ENCODE assay signal across 25 cellular contexts in the genomic region with DNA sequence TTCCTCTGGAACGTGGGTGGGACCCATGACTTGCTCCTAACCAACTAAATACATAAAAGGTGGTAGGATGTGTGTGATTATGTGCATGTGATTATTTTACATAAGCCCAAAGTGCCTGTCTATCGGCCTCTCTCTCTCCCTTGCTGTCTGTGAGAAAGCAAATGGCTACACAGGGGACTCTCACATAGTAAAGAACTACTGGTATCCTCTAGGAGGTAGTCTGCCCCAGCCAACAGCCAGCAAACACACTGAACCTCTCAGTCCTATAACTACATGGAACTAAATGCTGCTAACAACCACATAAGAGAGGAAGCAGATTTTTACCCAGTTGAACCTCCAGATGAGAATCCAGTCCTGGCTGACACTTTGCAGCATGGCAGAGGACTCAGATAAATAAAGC.
"Had no signal": no experiment of that assay in that cellular context is flagged by ENCODE, and none has a peak within 500 bp of the region (broad histone marks: within the 10 kb centered on the region; RNA-seq: fewer than 3 reads in every experiment).

No MANE protein-coding gene starts in this region.

- H3K27ac Mint-ChIP-seq: activated CD4-positive, alpha-beta memory T cell treated with anti-CD3 and anti-CD28 coated beads for 36 hours; activated CD4-positive, alpha-beta T cell treated with anti-CD3 and anti-CD28 coated beads, Interleukin-2, amount 10 ng/mL, durations not matched to agents 24 days and 14 days; activated naive CD4-positive, alpha-beta T cell treated with anti-CD3 and anti-CD28 coated beads for 36 hours; activated naive CD8-positive, alpha-beta T cell treated with anti-CD3 and anti-CD28 coated beads for 36 hours; activated T-helper 1 cell treated with anti-CD3 and anti-CD28 coated beads, Interleukin-12 subunit alpha, Interleukin-12 subunit beta, Interleukin-2, Interleukin-4 antibody, amounts not matched to agents 30 ng/mL and 10 ng/mL and 1 ng/mL, durations not matched to agents 14 hours and 24 hours and 36 hours; naive thymus-derived CD8-positive, alpha-beta T cell; T-helper 2 cell treated with Interferon-gamma antibody and Interleukin-4, amounts not matched to agents 5 μg/mL and 100 μg/mL, for 36 hours had no signal

- ATAC-seq: body of pancreas; gastrocnemius medialis; naive thymus-derived CD8-positive, alpha-beta T cell had no signal

- DNase-seq: activated CD4-positive, alpha-beta memory T cell treated with anti-CD3 and anti-CD28 coated beads for 36 hours; activated CD4-positive, alpha-beta T cell treated with anti-CD3 and anti-CD28 coated beads, Interleukin-2, amount 10 ng/mL, durations not matched to agents 24 days and 14 days; activated CD4-positive, CD25-positive, alpha-beta regulatory T cell treated with anti-CD3 and anti-CD28 coated beads, Interleukin-2, amount 50 U/mL, for 72 hours; activated CD8-positive, alpha-beta memory T cell treated with anti-CD3 and anti-CD28 coated beads, Interleukin-2, amount 50 U/mL, for 4 hours; activated effector memory CD4-positive, alpha-beta T cell treated with anti-CD3 and anti-CD28 coated beads, Interleukin-2, amount 50 U/mL, for 16 hours; activated naive CD4-positive, alpha-beta T cell treated with anti-CD3 and anti-CD28 coated beads for 36 hours; activated naive CD8-positive, alpha-beta T cell treated with anti-CD3 and anti-CD28 coated beads for 36 hours; activated T-cell treated with anti-CD3 and anti-CD28 coated beads, Interleukin-2, amount 50 U/mL, for 1 hour; adrenal gland; aorta; body of pancreas; colonic mucosa; effector memory CD4-positive, alpha-beta T cell; erythroblast; gastrocnemius medialis; naive thymus-derived CD8-positive, alpha-beta T cell; occipital lobe; stimulated activated CD4-positive, alpha-beta T cell treated with anti-CD3 and anti-CD28 coated beads, Interleukin-2, amount 100 ng/mL, for 24 hours; stimulated activated naive CD4-positive, alpha-beta T cell treated with Interleukin-2 at 50 U/mL for 16 hours; T-helper 1 cell; transverse colon; WERI-Rb-1 had no signal

- H3K4me1 Mint-ChIP-seq: activated CD4-positive, alpha-beta T cell treated with anti-CD3 and anti-CD28 coated beads, Interleukin-2, amount 10 ng/mL, durations not matched to agents 24 days and 14 days; activated naive CD8-positive, alpha-beta T cell treated with anti-CD3 and anti-CD28 coated beads for 36 hours; naive thymus-derived CD8-positive, alpha-beta T cell; neural crest cell had no signal

- H3K27me3 Mint-ChIP-seq: activated CD4-positive, alpha-beta memory T cell treated with anti-CD3 and anti-CD28 coated beads for 36 hours; activated CD4-positive, alpha-beta T cell treated with anti-CD3 and anti-CD28 coated beads, Interleukin-2, amount 10 ng/mL, durations not matched to agents 24 days and 14 days; activated naive CD8-positive, alpha-beta T cell treated with anti-CD3 and anti-CD28 coated beads for 36 hours; naive thymus-derived CD8-positive, alpha-beta T cell had no signal

- H3K36me3 Mint-ChIP-seq: activated CD4-positive, alpha-beta memory T cell treated with anti-CD3 and anti-CD28 coated beads for 36 hours; activated naive CD8-positive, alpha-beta T cell treated with anti-CD3 and anti-CD28 coated beads for 36 hours had no signal

- H3K4me3 Mint-ChIP-seq: activated CD4-positive, alpha-beta memory T cell treated with anti-CD3 and anti-CD28 coated beads for 36 hours; activated CD4-positive, alpha-beta T cell treated with anti-CD3 and anti-CD28 coated beads, Interleukin-2, amount 10 ng/mL, durations not matched to agents 24 days and 14 days; activated naive CD4-positive, alpha-beta T cell treated with anti-CD3 and anti-CD28 coated beads for 36 hours; activated naive CD8-positive, alpha-beta T cell treated with anti-CD3 and anti-CD28 coated beads for 36 hours; activated T-helper 1 cell treated with anti-CD3 and anti-CD28 coated beads, Interleukin-12 subunit alpha, Interleukin-12 subunit beta, Interleukin-2, Interleukin-4 antibody, amounts not matched to agents 30 ng/mL and 10 ng/mL and 1 ng/mL, durations not matched to agents 14 hours and 24 hours and 36 hours; naive thymus-derived CD8-positive, alpha-beta T cell; neural crest cell; T-helper 2 cell treated with Interferon-gamma antibody and Interleukin-4, amounts not matched to agents 5 μg/mL and 100 μg/mL, for 36 hours had no signal

- H3K9me3 Mint-ChIP-seq: activated CD4-positive, alpha-beta T cell treated with anti-CD3 and anti-CD28 coated beads, Interleukin-2, amount 10 ng/mL, durations not matched to agents 24 days and 14 days; activated naive CD8-positive, alpha-beta T cell treated with anti-CD3 and anti-CD28 coated beads for 36 hours; activated T-helper 1 cell treated with anti-CD3 and anti-CD28 coated beads, Interleukin-12 subunit alpha, Interleukin-12 subunit beta, Interleukin-2, Interleukin-4 antibody, amounts not matched to agents 30 ng/mL and 10 ng/mL and 1 ng/mL, durations not matched to agents 14 hours and 24 hours and 36 hours had no signal
